Comparison of ENCODE assay signal across 9 cellular contexts in the genomic region with DNA sequence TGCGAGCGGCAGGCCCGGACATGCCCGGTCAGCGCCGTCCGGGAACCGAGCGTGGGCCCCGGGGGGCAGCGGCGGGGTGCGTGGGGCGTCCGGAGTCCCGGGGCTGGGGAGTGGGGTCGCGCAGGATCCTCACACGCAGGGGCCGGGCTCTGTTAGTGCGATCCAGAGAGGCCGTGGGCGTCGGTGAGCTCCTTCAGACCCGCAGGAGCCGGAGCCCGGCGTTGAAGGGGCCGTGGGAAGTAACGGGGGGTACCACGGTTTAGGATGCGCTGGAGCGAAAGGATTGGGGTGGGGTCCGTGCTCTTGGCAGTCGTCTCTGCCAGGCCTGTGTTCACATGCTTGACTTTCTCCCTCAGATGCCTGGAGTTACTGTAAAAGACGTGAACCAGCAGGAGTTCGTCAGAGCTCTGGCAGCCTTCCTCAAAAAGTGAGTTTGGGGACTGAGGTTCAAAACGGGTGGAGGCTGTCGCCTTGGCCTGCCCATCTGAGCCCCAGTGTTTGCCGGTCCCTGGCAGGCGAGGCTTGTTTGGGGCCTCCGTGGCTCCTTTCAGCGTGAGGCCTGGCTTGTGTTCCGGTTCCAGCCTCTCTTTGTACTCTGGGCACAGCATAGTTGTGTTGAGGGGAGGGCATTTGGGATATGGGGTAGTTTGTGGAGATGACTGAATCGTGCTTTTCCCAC. TPM values are rescaled to one million over a fixed set of nuclear protein-coding genes. Genes with fewer than 3 reads are reported as not detected.
DNase-seq lines count a peak whose midpoint lies in the region; ATAC-seq and TF ChIP-seq lines count a peak whose summit lies in the region.
"Had no signal": no experiment of that assay in that cellular context is flagged by ENCODE, and none has a peak within 500 bp of the region (broad histone marks: within the 10 kb centered on the region; RNA-seq: fewer than 3 reads in every experiment).

No MANE protein-coding gene starts in this region.

- peak overlapping the region; percentile 99 for H3K9ac ChIP-seq in smooth muscle cell (ENCODE audit: low read depth)

- intact Hi-C loops in right cardiac atrium (cut with DNase I), result no loop called here
- intact Hi-C loops in posterior cingulate gyrus (cut with DNase I), result loop anchor here (1.0 to 5.0 kb wide), 2 partner anchors 24 to 77 kb away; no protein-coding TSS in a partner anchor

- H3K36me3 ChIP-seq in ACC112 (ENCODE audit: insufficient read depth, low read length) (peaks cover 31% of the 10 kb centered on the region), smooth muscle cell (ENCODE audit: low read depth) (peaks cover 5% of the 10 kb centered on the region)

- no peak for TF ChIP-seq CTCF in smooth muscle cell (IDR thresholded peaks at IDR 0.05; ENCODE audit: borderline replicate concordance, insufficient read depth, poor library complexity, severe bottlenecking)

- H3K4me3 ChIP-seq in ACC112 (ENCODE audit: low read depth, low read length) (peak overlapping the region; percentile 99), right cardiac atrium (ENCODE audit: low read length) (peak overlapping the region; percentile 77), smooth muscle cell (peak overlapping the region; percentile 69)

- H3K4me2 ChIP-seq in smooth muscle cell, result peak overlapping the region; percentile 88

- peak overlapping the region; percentile 81 for H3K27ac ChIP-seq in ACC112 (ENCODE audit: low read depth, low read length)
- H3K27ac ChIP-seq in right cardiac atrium (ENCODE audit: low read length), result peak overlapping the region; percentile 42
- H3K27ac ChIP-seq in smooth muscle cell (ENCODE audit: low read depth), result peak overlapping the region; percentile 91

- peaks cover 5% of the 10 kb centered on the region for H3F3A ChIP-seq in smooth muscle cell (ENCODE audit: low read depth)

- DNase-seq in activated naive CD4-positive, alpha-beta T cell treated with anti-CD3 and anti-CD28 coated beads, Interleukin-2, amount 50 U/mL, for 72 hours (ENCODE audit: low spot score in 2 of 2), result no peak
- DNase-seq in right cardiac atrium, result no peak
- DNase-seq in smooth muscle cell (lab: John Stamatoyannopoulos, UW; ENCODE audit: unreplicated experiment), result no peak
- DNase-seq in posterior cingulate gyrus, result no peak
- no peak for DNase-seq in hippocampal formation (lab: John Stamatoyannopoulos, UW)

- peaks cover 12% of the 10 kb centered on the region for H3K4me1 ChIP-seq in ACC112 (ENCODE audit: control insufficient read depth, insufficient read depth, low read length, unreplicated experiment)
- H3K4me1 ChIP-seq in right cardiac atrium (ENCODE audit: control insufficient read depth, insufficient read depth, low read length), result peaks cover 10% of the 10 kb centered on the region
- H3K4me1 ChIP-seq in smooth muscle cell (ENCODE audit: low read depth), result peaks cover 21% of the 10 kb centered on the region

- peaks cover 52% of the 10 kb centered on the region for H3K79me2 ChIP-seq in ACC112 (ENCODE audit: control insufficient read depth, insufficient read depth, low read length, unreplicated experiment)
- peaks cover 55% of the 10 kb centered on the region for H3K79me2 ChIP-seq in smooth muscle cell (ENCODE audit: low read depth)

- H3K9me3 ChIP-seq in right cardiac atrium (ENCODE audit: control insufficient read depth, low read length) (no peaks in the 10 kb centered on the region), smooth muscle cell (replicated peaks; ENCODE audit: low read depth) (no peaks in the 10 kb centered on the region)

- peak overlapping the region; percentile 25 for H2AFZ ChIP-seq in ACC112 (ENCODE audit: low read length, unreplicated experiment)
- no peak overlapping the region for H2AFZ ChIP-seq in smooth muscle cell (ENCODE audit: low read depth)

- H4K20me1 ChIP-seq in smooth muscle cell (ENCODE audit: low read depth), result peaks cover 52% of the 10 kb centered on the region

- H3K27me3 ChIP-seq in ACC112 (ENCODE audit: insufficient read depth, low read length) (no peaks in the 10 kb centered on the region), right cardiac atrium (ENCODE audit: control insufficient read depth, insufficient read depth) (no peaks in the 10 kb centered on the region), smooth muscle cell (ENCODE audit: low read depth) (no peaks in the 10 kb centered on the region)

- ATAC-seq in HG02852 (IDR thresholded peaks at IDR 0.05; ENCODE audit: unreplicated experiment) (peak; percentile 28), right cardiac atrium (no peak), HG03442 (IDR thresholded peaks at IDR 0.05; ENCODE audit: unreplicated experiment) (no peak)
- ATAC-seq in activated naive CD4-positive, alpha-beta T cell treated with anti-CD3 and anti-CD28 coated beads, Interleukin-2, amount 50 U/mL, for 72 hours, result no peak

- WGBS in right cardiac atrium, result under 1% methylated on average over 45 of the region's 45 CpGs
- WGBS in smooth muscle cell (ENCODE audit: low lambda C conversion rate), result 1% methylated on average over 32 of the region's 45 CpGs

- H3K36me3 Mint-ChIP-seq in activated naive CD4-positive, alpha-beta T cell treated with anti-CD3 and anti-CD28 coated beads, Interleukin-2, amount 50 U/mL, for 72 hours, result peaks cover 43 to 47% of the 10 kb centered on the region in 2 donors

- H3K9me3 Mint-ChIP-seq in activated naive CD4-positive, alpha-beta T cell treated with anti-CD3 and anti-CD28 coated beads, Interleukin-2, amount 50 U/mL, for 72 hours, result no peaks in the 10 kb centered on the region

- H3K27ac Mint-ChIP-seq in activated naive CD4-positive, alpha-beta T cell treated with anti-CD3 and anti-CD28 coated beads, Interleukin-2, amount 50 U/mL, for 72 hours, result peak overlapping the region; percentile 95 to 98

RNA-seq across cellular contexts. Expression of a gene that starts 0.5 kb away (rescaled TPM):
- 1,000 to 10,000 TPM; 3,521 to 4,779 TPM for total RNA-seq in activated naive CD4-positive, alpha-beta T cell treated with anti-CD3 and anti-CD28 coated beads, Interleukin-2, amount 50 U/mL, for 72 hours
- 100 to 1,000 TPM; 625 to 784 (median 741) TPM for total RNA-seq in right cardiac atrium
- polyA plus RNA-seq in right cardiac atrium, result 863 TPM
- total RNA-seq in smooth muscle cell, result 970 and 1,345 TPM in 2 replicates
- polyA plus RNA-seq in smooth muscle cell, result 2,105 and 2,361 TPM in 2 replicates

RNA-seq across cellular contexts. Expression of a gene that starts 15.7 kb away (rescaled TPM):
- not detected for total RNA-seq in activated naive CD4-positive, alpha-beta T cell treated with anti-CD3 and anti-CD28 coated beads, Interleukin-2, amount 50 U/mL, for 72 hours
- not detected for total RNA-seq in right cardiac atrium
- not detected for polyA plus RNA-seq in right cardiac atrium
- total RNA-seq in smooth muscle cell, result not detected in 2 replicates
- polyA plus RNA-seq in smooth muscle cell, result not detected in 2 replicates
- total RNA-seq: glomerular endothelial cell had no signal

RNA-seq across cellular contexts. Expression of a gene that starts 16.1 kb away (rescaled TPM):
- not detected for total RNA-seq in activated naive CD4-positive, alpha-beta T cell treated with anti-CD3 and anti-CD28 coated beads, Interleukin-2, amount 50 U/mL, for 72 hours
- total RNA-seq in right cardiac atrium (not detected), smooth muscle cell (not detected in 2 replicates)
- polyA plus RNA-seq in right cardiac atrium (not detected), smooth muscle cell (not detected in 2 replicates)
- total RNA-seq: glomerular endothelial cell had no signal

RNA-seq across cellular contexts. Expression of a gene that starts 16.5 kb away (rescaled TPM):
- total RNA-seq in activated naive CD4-positive, alpha-beta T cell treated with anti-CD3 and anti-CD28 coated beads, Interleukin-2, amount 50 U/mL, for 72 hours, result 1 to 10 TPM; 3.3 to 7.0 TPM
- under 1 TPM in 2 of 4 donors, not detected in 2; 0.37 to 0.58 TPM for total RNA-seq in right cardiac atrium
- polyA plus RNA-seq in right cardiac atrium, result 0.09 TPM
- not detected in 2 replicates for total RNA-seq in smooth muscle cell
- 0.28 and 0.41 TPM in 2 replicates for polyA plus RNA-seq in smooth muscle cell

RNA-seq across cellular contexts. Expression of a gene that starts 22.4 kb away (rescaled TPM):
- 100 to 1,000 TPM; 361 to 383 TPM for total RNA-seq in activated naive CD4-positive, alpha-beta T cell treated with anti-CD3 and anti-CD28 coated beads, Interleukin-2, amount 50 U/mL, for 72 hours
- total RNA-seq in right cardiac atrium (10 to 100 TPM; 39.7 to 43.9 (median 40.8) TPM), smooth muscle cell (24.2 and 24.3 TPM in 2 replicates)
- polyA plus RNA-seq in right cardiac atrium (42.8 TPM), smooth muscle cell (69.6 and 78.6 TPM in 2 replicates)
